10 cellular contexts compared by ENCODE assay signal in the genomic region with DNA sequence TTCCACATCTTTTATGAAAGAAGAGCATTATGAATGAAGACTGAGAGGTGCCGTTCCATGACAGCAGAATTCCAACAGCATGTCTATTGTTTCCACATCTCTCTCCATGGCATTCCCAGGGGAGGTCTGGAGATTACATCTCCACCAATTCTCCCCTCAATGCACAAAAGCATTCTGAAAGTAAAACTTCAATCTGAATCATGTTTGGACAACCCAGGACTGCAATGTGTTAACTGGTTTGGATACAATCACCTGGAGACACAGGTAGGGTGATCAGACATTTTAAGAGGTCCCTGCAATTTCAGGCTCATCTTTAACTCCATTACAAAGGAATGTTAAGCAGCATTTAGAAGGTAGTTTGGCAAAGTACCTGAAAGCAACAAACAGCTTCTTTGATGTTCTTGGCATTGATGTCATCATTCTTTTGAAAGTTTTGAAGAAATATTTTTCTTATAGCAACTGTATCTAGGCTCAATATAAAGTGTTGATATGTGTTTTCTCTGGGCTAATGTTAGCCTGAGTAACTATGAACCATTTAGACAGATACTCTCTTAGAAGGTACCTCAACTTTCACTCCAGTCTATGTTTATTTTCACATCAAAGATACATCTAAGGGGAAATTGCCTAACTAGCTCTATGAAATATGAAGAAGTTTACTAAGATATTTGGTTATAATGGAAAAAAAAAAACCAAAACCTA.
DNase-seq lines count a peak whose midpoint lies in the region; ATAC-seq and TF ChIP-seq lines count a peak whose summit lies in the region.
"Had no signal": no experiment of that assay in that cellular context is flagged by ENCODE, and none has a peak within 500 bp of the region (broad histone marks: within the 10 kb centered on the region; RNA-seq: fewer than 3 reads in every experiment).

No MANE protein-coding gene starts in this region.

- no peaks in the 10 kb centered on the region for H3K36me3 ChIP-seq in CD8-positive, alpha-beta memory T cell (ENCODE audit: insufficient read depth, low read length)

- H3K4me1 Mint-ChIP-seq in CD8-positive, alpha-beta memory T cell, result peaks cover 23 to 41% (median 32%) of the 10 kb centered on the region in 3 donors
- H3K4me1 Mint-ChIP-seq in naive thymus-derived CD8-positive, alpha-beta T cell, result peaks cover 26 to 65% (median 50%) of the 10 kb centered on the region in 4 donors

- H3K4me3 ChIP-seq in CD8-positive, alpha-beta memory T cell (ENCODE audit: low read length), result no peak overlapping the region
- H3K4me3 ChIP-seq in cardiac fibroblast (replicated peaks in 1 of 2; ENCODE audit: low read depth in 2 of 2, low read length in 2 of 2), result no peak overlapping the region
- H3K4me3 ChIP-seq: psoas muscle had no signal

- H3K27ac Mint-ChIP-seq in CD8-positive, alpha-beta memory T cell, result peak overlapping the region; percentile 33 to 95 (median 87)
- peak overlapping the region in 8 of 10 donors; percentile 84 to 99 (median 94) for H3K27ac Mint-ChIP-seq in naive thymus-derived CD8-positive, alpha-beta T cell

- POLR2A ChIA-PET in CD8-positive, alpha-beta memory T cell (lab: Charles Lee), result interaction anchor here (0.6 kb wide), 1 partner anchor 91 kb away, joined by 6 read pairs; no protein-coding TSS in a partner anchor
- POLR2A ChIA-PET in naive thymus-derived CD8-positive, alpha-beta T cell (lab: Charles Lee), result interaction anchor here (0.6 kb wide), 1 partner anchor 19 kb away, joined by 4 read pairs; no protein-coding TSS in a partner anchor

- peaks cover 27% of the 10 kb centered on the region for H3K4me1 ChIP-seq in CD8-positive, alpha-beta memory T cell (ENCODE audit: insufficient read depth, low read length)
- H3K4me1 ChIP-seq: psoas muscle had no signal

- no peaks in the 10 kb centered on the region for H3K9me3 ChIP-seq in CD8-positive, alpha-beta memory T cell (ENCODE audit: low read length)
- H3K9me3 ChIP-seq: psoas muscle had no signal

- no peaks in the 10 kb centered on the region for H3K27me3 ChIP-seq in CD8-positive, alpha-beta memory T cell (ENCODE audit: insufficient read depth, low read length, poor library complexity, severe bottlenecking)

- ATAC-seq in naive thymus-derived CD8-positive, alpha-beta T cell, result peak; percentile 87 to 97
- ATAC-seq: psoas muscle had no signal

- peaks cover 0 to 11% (median 7%) of the 10 kb centered on the region in 3 donors for H3K36me3 Mint-ChIP-seq in CD8-positive, alpha-beta memory T cell
- peaks cover 3 to 31% (median 16%) of the 10 kb centered on the region in 3 donors for H3K36me3 Mint-ChIP-seq in naive thymus-derived CD8-positive, alpha-beta T cell

- H3K27me3 Mint-ChIP-seq in CD8-positive, alpha-beta memory T cell, result no peaks in the 10 kb centered on the region
- H3K27me3 Mint-ChIP-seq in naive thymus-derived CD8-positive, alpha-beta T cell, result no peaks in the 10 kb centered on the region

- CTCF ChIA-PET in CD8-positive, alpha-beta memory T cell (lab: Charles Lee), result no interaction called here

- peak in 2 of 5 donors; percentile 59 to 74 for DNase-seq in CD8-positive, alpha-beta memory T cell
- DNase-seq in NCI-H526 treated with DMSO at 0.1 percent for 48 hours (lab: John Stamatoyannopoulos, UW) (peak; percentile 46), cardiac fibroblast (ENCODE audit: low read depth in 2 of 2) (peak; percentile 52 to 55), OCI-M2 (lab: John Stamatoyannopoulos, UW; ENCODE audit: unreplicated experiment) (no peak), activated gamma-delta T cell (lab: John Stamatoyannopoulos, UW) (no peak), DMS153 treated with DMSO at 0.1 percent for 48 hours (lab: John Stamatoyannopoulos, UW; ENCODE audit: unreplicated experiment) (no peak)
- DNase-seq in naive thymus-derived CD8-positive, alpha-beta T cell, result peak in 6 of 10 donors; percentile 6 to 79 (median 45)
- DNase-seq: amygdala, NCI-H187 treated with DMSO at 0.1 percent for 48 hours, psoas muscle had no signal

- no peak overlapping the region for H3K27ac ChIP-seq in CD8-positive, alpha-beta memory T cell (ENCODE audit: low read depth, low read length)
- H3K27ac ChIP-seq: psoas muscle had no signal

- H3K4me3 Mint-ChIP-seq in CD8-positive, alpha-beta memory T cell, result peak overlapping the region in 2 of 7 donors; percentile 2 to 49
- peak overlapping the region in 7 of 10 donors; percentile 6 to 61 (median 44) for H3K4me3 Mint-ChIP-seq in naive thymus-derived CD8-positive, alpha-beta T cell

- H3K9me3 Mint-ChIP-seq in CD8-positive, alpha-beta memory T cell, result no peaks in the 10 kb centered on the region
- H3K9me3 Mint-ChIP-seq in naive thymus-derived CD8-positive, alpha-beta T cell, result no peaks in the 10 kb centered on the region

- TF ChIP-seq CTCF in cardiac fibroblast (IDR thresholded peaks at IDR 0.05; ENCODE audit: low read depth, low read length), result no peak

Comparison
In these comparisons a context has a peak if more than half of its experiments do, and no peak if none do; other contexts are left out.
1. DNase-seq: peak in NCI-H526 treated with DMSO at 0.1 percent for 48 hours (single experiment), cardiac fibroblast (2 of 2) and naive thymus-derived CD8-positive, alpha-beta T cell (6 of 10); none in OCI-M2 (single experiment), activated gamma-delta T cell (single experiment) and DMS153 treated with DMSO at 0.1 percent for 48 hours (single experiment).